Comparison of ENCODE assay signal across 26 cellular contexts in the genomic region with DNA sequence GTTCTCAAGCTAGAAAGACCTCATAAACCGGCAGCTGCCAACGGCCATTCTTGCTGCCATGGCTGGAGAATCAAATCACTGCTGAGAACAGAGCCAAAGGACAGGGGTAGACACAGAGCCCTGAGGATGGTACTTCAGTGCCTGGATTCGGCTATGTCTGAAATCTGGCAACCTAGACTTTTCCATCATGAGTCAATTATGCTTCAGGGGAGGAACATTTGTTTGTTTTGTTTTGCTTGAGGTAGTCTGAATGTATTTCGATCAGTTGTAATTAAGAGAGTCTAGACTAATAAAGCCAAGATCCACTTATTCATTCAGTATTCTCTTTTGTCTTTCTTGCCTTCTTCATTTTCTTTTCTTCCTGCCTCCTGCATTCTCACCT.
A peak's percentile ranks its signal among the peaks of the same experiment; 100 is the strongest.
DNase-seq lines count a peak whose midpoint lies in the region.
"Had no signal": no experiment of that assay in that cellular context is flagged by ENCODE, and none has a peak within 500 bp of the region (broad histone marks: within the 10 kb centered on the region; RNA-seq: fewer than 3 reads in every experiment).

No MANE protein-coding gene starts in this region.

- no peak overlapping the region for H2BK120ac ChIP-seq in neuronal stem cell (ENCODE audit: low read depth, low read length)

- no peak overlapping the region for H3K4me3 ChIP-seq in SJSA1
- no peak overlapping the region for H3K4me3 ChIP-seq in neuronal stem cell (ENCODE audit: low read length in 2 of 2)
- H3K4me3 ChIP-seq: K562, SK-N-MC had no signal

- no peaks in the 10 kb centered on the region for H3K9me3 Mint-ChIP-seq in activated CD4-positive, alpha-beta memory T cell treated with anti-CD3 and anti-CD28 coated beads for 36 hours

- H3K4me2 ChIP-seq in neuronal stem cell (ENCODE audit: insufficient read depth, low read length, poor library complexity, severe bottlenecking), result no peak overlapping the region

- H3K9ac ChIP-seq in neuronal stem cell (ENCODE audit: low read depth, low read length, poor library complexity), result no peak overlapping the region

- H4K8ac ChIP-seq in neuronal stem cell (ENCODE audit: low read depth, low read length), result no peak overlapping the region

- no peaks in the 10 kb centered on the region for H3K9me3 ChIP-seq in SJSA1 (replicated peaks)
- no peaks in the 10 kb centered on the region for H3K9me3 ChIP-seq in neuronal stem cell (replicated peaks in 1 of 2; ENCODE audit: control insufficient read depth in 2 of 2, insufficient read depth in 1 of 2, low read depth in 1 of 2, low read length in 2 of 2)

- H3K36me3 Mint-ChIP-seq in activated CD4-positive, alpha-beta memory T cell treated with anti-CD3 and anti-CD28 coated beads for 36 hours, result no peaks in the 10 kb centered on the region
- H3K36me3 Mint-ChIP-seq: CD14-positive monocyte; CD8-positive, alpha-beta memory T cell had no signal

- H3K23ac ChIP-seq in neuronal stem cell (ENCODE audit: low read depth, low read length, poor library complexity), result no peak overlapping the region

- H2BK15ac ChIP-seq in neuronal stem cell (ENCODE audit: low read length), result no peak overlapping the region

- no peak overlapping the region for H2BK12ac ChIP-seq in neuronal stem cell (ENCODE audit: low read length)

- no peaks in the 10 kb centered on the region for H3K36me3 ChIP-seq in SJSA1
- H3K36me3 ChIP-seq in neuronal stem cell (replicated peaks in 1 of 2; ENCODE audit: control insufficient read depth in 2 of 2, insufficient read depth in 2 of 2, low read length in 2 of 2), result no peaks in the 10 kb centered on the region

- H3K18ac ChIP-seq in neuronal stem cell (ENCODE audit: low read length), result peak overlapping the region; percentile 63

- H3K27me3 ChIP-seq in SJSA1 (replicated peaks) (no peaks in the 10 kb centered on the region), neuronal stem cell (ENCODE audit: control insufficient read depth in 3 of 3, insufficient read depth in 3 of 3, low read depth in 1 of 3, low read length in 3 of 3) (no peaks in the 10 kb centered on the region)

- peak; percentile 33 for DNase-seq in Daoy (ENCODE audit: low read depth)
- peak; percentile 70 for DNase-seq in M059J (ENCODE audit: low read depth)
- no peak for DNase-seq in SJSA1 (ENCODE audit: low read depth in 1 of 2, low spot score in 2 of 2)
- DNase-seq in neuronal stem cell (ENCODE audit: low spot score), result no peak
- no peak for DNase-seq in activated CD4-positive, alpha-beta memory T cell treated with anti-CD3 and anti-CD28 coated beads for 36 hours
- no peak for DNase-seq in NCI-H146 treated with DMSO at 0.1 percent for 48 hours (lab: John Stamatoyannopoulos, UW; ENCODE audit: unreplicated experiment)
- no peak for DNase-seq in ecto neural progenitor cell (ENCODE audit: low spot score)
- DNase-seq in islet precursor cell, result no peak
- DNase-seq: CD8-positive, alpha-beta memory T cell; DMS 273 treated with DMSO at 0.1 percent for 48 hours; DND-41; Kasumi-1; MV-4-11; NCI-H1105; NCI-H146; NCI-H2029; NCI-H2171 treated with DMSO at 0.1 percent for 48 hours; NCI-H345; NCI-H510A treated with DMSO at 0.1 percent for 48 hours; NCI-H774; NK-92 treated with Interleukin-12 subunit alpha and Interleukin-12 subunit beta, amount 100 ng/mL, for 24 hours; SHP77 treated with DMSO at 0.1 percent for 48 hours had no signal

- CTCF ChIA-PET in activated CD4-positive, alpha-beta memory T cell treated with anti-CD3 and anti-CD28 coated beads for 36 hours (lab: Charles Lee), result no interaction called here

- H3K27ac ChIP-seq in SJSA1 (peak overlapping the region; percentile 0; the same call in 1 of the 2 replicates), neuronal stem cell (replicated peaks; ENCODE audit: low read length) (no peak overlapping the region)
- H3K27ac ChIP-seq: SK-N-MC had no signal

- no peak overlapping the region for H3K4ac ChIP-seq in neuronal stem cell (ENCODE audit: low read length)

- POLR2A ChIA-PET in activated CD4-positive, alpha-beta memory T cell treated with anti-CD3 and anti-CD28 coated beads for 36 hours (lab: Charles Lee), result no interaction called here

- peaks cover 3% of the 10 kb centered on the region for H3K27me3 Mint-ChIP-seq in activated CD4-positive, alpha-beta memory T cell treated with anti-CD3 and anti-CD28 coated beads for 36 hours

- no peak overlapping the region for H2AFZ ChIP-seq in neuronal stem cell (ENCODE audit: low read length)

- H3K4me1 ChIP-seq in SJSA1 (replicated peaks) (peaks cover 41% of the 10 kb centered on the region), neuronal stem cell (ENCODE audit: control insufficient read depth in 2 of 2, insufficient read depth in 1 of 2, low read depth in 1 of 2, low read length in 2 of 2) (peaks cover 4 to 11% of the 10 kb centered on the region in 2 donors)

- H2AK5ac ChIP-seq in neuronal stem cell (ENCODE audit: low read depth, low read length), result no peak overlapping the region

- intact Hi-C loops in activated CD4-positive, alpha-beta memory T cell treated with anti-CD3 and anti-CD28 coated beads for 36 hours (cut with micrococcal nuclease), result no loop called here

- H2BK5ac ChIP-seq in neuronal stem cell (ENCODE audit: low read length), result no peak overlapping the region

- H3K4me3 Mint-ChIP-seq in activated CD4-positive, alpha-beta memory T cell treated with anti-CD3 and anti-CD28 coated beads for 36 hours, result no peak overlapping the region
- H3K4me3 Mint-ChIP-seq: B cell, CD14-positive monocyte had no signal

- no CpG with 5 or more reads among the region's 4 CpGs for WGBS in neuronal stem cell (ENCODE audit: extremely low coverage in 2 of 2, insufficient read length in 2 of 2, insufficient replicate concordance in 1 of 2), 2 donors

- H3K79me1 ChIP-seq in neuronal stem cell (ENCODE audit: low read depth, low read length), result no peaks in the 10 kb centered on the region

- no peaks in the 10 kb centered on the region for H3K4me1 Mint-ChIP-seq in activated CD4-positive, alpha-beta memory T cell treated with anti-CD3 and anti-CD28 coated beads for 36 hours (ENCODE audit: low read depth)
- H3K4me1 Mint-ChIP-seq: B cell; CD14-positive monocyte; CD8-positive, alpha-beta memory T cell had no signal

- no peak overlapping the region for H3K27ac Mint-ChIP-seq in activated CD4-positive, alpha-beta memory T cell treated with anti-CD3 and anti-CD28 coated beads for 36 hours
- H3K27ac Mint-ChIP-seq: B cell, CD14-positive monocyte had no signal

- H3K14ac ChIP-seq in neuronal stem cell (ENCODE audit: low read length), result no peak overlapping the region

- H4K91ac ChIP-seq in neuronal stem cell (ENCODE audit: low read depth, low read length, poor library complexity), result no peak overlapping the region

Comparison
In these comparisons a context has a peak if more than half of its experiments do, and no peak if none do; other contexts are left out.
1. DNase-seq: peak in Daoy (single experiment) and M059J (single experiment); none in SJSA1 (0 of 2), neuronal stem cell (single experiment), activated CD4-positive, alpha-beta memory T cell treated with anti-CD3 and anti-CD28 coated beads for 36 hours (single experiment), NCI-H146 treated with DMSO at 0.1 percent for 48 hours (single experiment), ecto neural progenitor cell (single experiment) and islet precursor cell (single experiment).